ENCODE assay signal across 27 cellular contexts in genomic region chr20:15345287-15345686, GRCh38.
"Had no signal": no experiment of that assay in that cellular context is flagged by ENCODE, and none has a peak within 500 bp of the region (broad histone marks: within the 10 kb centered on the region; RNA-seq: fewer than 3 reads in every experiment).

No MANE protein-coding gene starts in this region.

- H3K4me1 ChIP-seq: Peyer's patch, SJCRH30 had no signal

- H3K36me3 ChIP-seq: brain microvascular endothelial cell, Peyer's patch, SJCRH30, WERI-Rb-1 had no signal

- H3K4me3 Mint-ChIP-seq: activated CD4-positive, alpha-beta memory T cell treated with anti-CD3 and anti-CD28 coated beads, Interleukin-2, amount 10 ng/mL, durations not matched to agents 7 days and 5 days; activated CD4-positive, alpha-beta T cell treated with anti-CD3 and anti-CD28 coated beads for 36 hours; activated naive CD4-positive, alpha-beta T cell treated with anti-CD3 and anti-CD28 coated beads for 36 hours; activated naive CD8-positive, alpha-beta T cell; activated T-helper 17 cell treated with anti-CD3 and anti-CD28 coated beads, Interleukin-2, amount 50 U/mL, for 72 hours; T-cell had no signal

- H3K36me3 Mint-ChIP-seq: activated naive CD8-positive, alpha-beta T cell; T-cell had no signal

- H3K27me3 Mint-ChIP-seq: activated CD4-positive, alpha-beta memory T cell treated with anti-CD3 and anti-CD28 coated beads, Interleukin-2, amount 10 ng/mL, durations not matched to agents 7 days and 5 days; activated CD4-positive, alpha-beta T cell treated with anti-CD3 and anti-CD28 coated beads for 36 hours; activated naive CD8-positive, alpha-beta T cell; activated T-helper 17 cell treated with anti-CD3 and anti-CD28 coated beads, Interleukin-2, amount 50 U/mL, for 72 hours; T-cell had no signal

- H3K27me3 ChIP-seq: brain microvascular endothelial cell, Peyer's patch, SJCRH30 had no signal

- H3K27ac ChIP-seq: brain microvascular endothelial cell, Peyer's patch, RWPE1, SJCRH30, WERI-Rb-1 had no signal

- DNase-seq: activated CD4-positive, alpha-beta memory T cell treated with anti-CD3 and anti-CD28 coated beads, Interleukin-2, amount 10 ng/mL, durations not matched to agents 7 days and 5 days; activated CD4-positive, alpha-beta T cell treated with anti-CD3 and anti-CD28 coated beads for 36 hours; activated CD4-positive, alpha-beta T cell treated with anti-CD3 and anti-CD28 coated beads, Interleukin-2, amount 50 U/mL, for 1 hour; activated gamma-delta T cell; activated naive CD4-positive, alpha-beta T cell treated with anti-CD3 and anti-CD28 coated beads for 36 hours; activated T-cell treated with anti-CD3 and anti-CD28 coated beads for 4 hours; activated T-cell treated with anti-CD3 and anti-CD28 coated beads, Interleukin-2, amount 50 U/mL, for 48 hours; amygdala; brain microvascular endothelial cell; cerebellar nuclear complex; NCI-H1048; NCI-H1417 treated with DMSO at 0.1 percent for 48 hours; NCI-H1694 treated with DMSO at 0.1 percent for 48 hours; NCI-H2029 treated with DMSO at 0.1 percent for 48 hours; NCI-H345; NCI-H510A; NCI-H526 treated with DMSO at 0.1 percent for 48 hours; NCI-H82; OCI-M1; Peyer's patch; Right ventricle myocardium superior; SJCRH30; T-cell; WERI-Rb-1 had no signal

- H3K4me1 Mint-ChIP-seq: activated CD4-positive, alpha-beta memory T cell treated with anti-CD3 and anti-CD28 coated beads, Interleukin-2, amount 10 ng/mL, durations not matched to agents 7 days and 5 days; activated CD4-positive, alpha-beta T cell treated with anti-CD3 and anti-CD28 coated beads for 36 hours; activated T-helper 17 cell treated with anti-CD3 and anti-CD28 coated beads, Interleukin-2, amount 50 U/mL, for 72 hours; T-cell had no signal

- ATAC-seq: activated CD4-positive, alpha-beta T cell treated with anti-CD3 and anti-CD28 coated beads for 36 hours; activated T-helper 17 cell treated with anti-CD3 and anti-CD28 coated beads, Interleukin-2, amount 50 U/mL, for 72 hours; T-cell had no signal

- H3K4me3 ChIP-seq: Peyer's patch, SJCRH30 had no signal

- H3K9me3 ChIP-seq: Peyer's patch, SJCRH30 had no signal

- H3K27ac Mint-ChIP-seq: activated CD4-positive, alpha-beta memory T cell treated with anti-CD3 and anti-CD28 coated beads, Interleukin-2, amount 10 ng/mL, durations not matched to agents 7 days and 5 days; activated CD4-positive, alpha-beta T cell treated with anti-CD3 and anti-CD28 coated beads for 36 hours; activated naive CD4-positive, alpha-beta T cell treated with anti-CD3 and anti-CD28 coated beads for 36 hours; activated naive CD8-positive, alpha-beta T cell; activated T-helper 17 cell treated with anti-CD3 and anti-CD28 coated beads, Interleukin-2, amount 50 U/mL, for 72 hours; T-cell had no signal
